ENCODE assay signal across 8 cellular contexts in genomic region chr17:31581022-31581483, GRCh38.
DNase-seq lines count a peak whose midpoint lies in the region; ATAC-seq, FAIRE-seq and TF ChIP-seq lines count a peak whose summit lies in the region.

No MANE protein-coding gene starts in this region.

- H3K27me3 ChIP-seq in esophagus muscularis mucosa: no peaks in the 10 kb centered on the region

- no peak for TF ChIP-seq EP300 in esophagus muscularis mucosa (IDR thresholded peaks at IDR 0.05)

- no peaks in the 10 kb centered on the region for H3K9me3 Mint-ChIP-seq in T-helper 2 cell treated with Interferon-gamma antibody and Interleukin-4, amounts not matched to agents 5 μg/mL and 100 μg/mL, for 36 hours

- DNase-seq in RCC 7860 (ENCODE audit: low spot score) (peak; percentile 94), esophagus muscularis mucosa (ENCODE audit: extremely low spot score) (no peak), nucleus accumbens (lab: John Stamatoyannopoulos, UW) (peak in 47 of 56 donors; percentile 11 to 77 (median 48)), NCI-H2171 treated with DMSO at 0.1 percent for 48 hours (lab: John Stamatoyannopoulos, UW) (no peak)
- DNase-seq in activated CD4-positive, alpha-beta T cell treated with anti-CD3 and anti-CD28 coated beads, Interleukin-2, amount 50 U/mL, for 48 hours: no peak
- DNase-seq in T-helper 2 cell treated with Interferon-gamma antibody and Interleukin-4, amounts not matched to agents 5 μg/mL and 100 μg/mL, for 36 hours (ENCODE audit: low spot score): no peak

- no peak for TF ChIP-seq POLR2A in esophagus muscularis mucosa (IDR thresholded peaks at IDR 0.05; ENCODE audit: low read depth)

- peaks cover 4% of the 10 kb centered on the region for H3K4me1 Mint-ChIP-seq in T-helper 2 cell treated with Interferon-gamma antibody and Interleukin-4, amounts not matched to agents 5 μg/mL and 100 μg/mL, for 36 hours (ENCODE audit: low read depth)

- peaks cover 0 to 12% (median 8%) of the 10 kb centered on the region in 4 donors for H3K36me3 ChIP-seq in esophagus muscularis mucosa

- ATAC-seq in GM21619 (IDR thresholded peaks at IDR 0.05; ENCODE audit: unreplicated experiment): no peak

- TF ChIP-seq CTCF in C4-2B (conservative IDR thresholded peaks at IDR 0.05): no peak
- TF ChIP-seq CTCF in esophagus muscularis mucosa (IDR thresholded peaks at IDR 0.05): no peak

- FAIRE-seq in RCC 7860 (lab: Jason Lieb, UNC): peak; percentile 91

- H3K4me1 ChIP-seq in esophagus muscularis mucosa: peaks cover 35 to 50% (median 48%) of the 10 kb centered on the region in 4 donors

- H3K27ac ChIP-seq in C4-2B (peak overlapping the region; percentile 77), esophagus muscularis mucosa (replicated peaks in 1 of 4) (peak overlapping the region; percentile 71 to 87 (median 84))

- no peak overlapping the region for H3K4me3 Mint-ChIP-seq in T-helper 2 cell treated with Interferon-gamma antibody and Interleukin-4, amounts not matched to agents 5 μg/mL and 100 μg/mL, for 36 hours

- no peaks in the 10 kb centered on the region for H3K36me3 Mint-ChIP-seq in T-helper 2 cell treated with Interferon-gamma antibody and Interleukin-4, amounts not matched to agents 5 μg/mL and 100 μg/mL, for 36 hours (ENCODE audit: low read depth)

- WGBS in esophagus muscularis mucosa: 0% methylated on average over 3 of the region's 13 CpGs

- peak overlapping the region; percentile 18 to 41 (median 24) for H3K4me3 ChIP-seq in esophagus muscularis mucosa

- intact Hi-C loops in esophagus muscularis mucosa (cut with DNase I): no loop called here

- H3K27me3 Mint-ChIP-seq in T-helper 2 cell treated with Interferon-gamma antibody and Interleukin-4, amounts not matched to agents 5 μg/mL and 100 μg/mL, for 36 hours (ENCODE audit: low read depth): no peaks in the 10 kb centered on the region

- no peaks in the 10 kb centered on the region for H3K9me3 ChIP-seq in esophagus muscularis mucosa

- H3K27ac Mint-ChIP-seq in T-helper 2 cell treated with Interferon-gamma antibody and Interleukin-4, amounts not matched to agents 5 μg/mL and 100 μg/mL, for 36 hours: no peak overlapping the region

Comparison
In these comparisons a context has a peak if more than half of its experiments do, and no peak if none do; other contexts are left out.
1. DNase-seq: peak in RCC 7860 (single experiment) and nucleus accumbens (47 of 56); none in esophagus muscularis mucosa (single experiment), activated CD4-positive, alpha-beta T cell treated with anti-CD3 and anti-CD28 coated beads, Interleukin-2, amount 50 U/mL, for 48 hours (0 of 2), T-helper 2 cell treated with Interferon-gamma antibody and Interleukin-4, amounts not matched to agents 5 μg/mL and 100 μg/mL, for 36 hours (single experiment) and NCI-H2171 treated with DMSO at 0.1 percent for 48 hours (single experiment).